ENCODE assay signal across 16 cellular contexts in the genomic region with DNA sequence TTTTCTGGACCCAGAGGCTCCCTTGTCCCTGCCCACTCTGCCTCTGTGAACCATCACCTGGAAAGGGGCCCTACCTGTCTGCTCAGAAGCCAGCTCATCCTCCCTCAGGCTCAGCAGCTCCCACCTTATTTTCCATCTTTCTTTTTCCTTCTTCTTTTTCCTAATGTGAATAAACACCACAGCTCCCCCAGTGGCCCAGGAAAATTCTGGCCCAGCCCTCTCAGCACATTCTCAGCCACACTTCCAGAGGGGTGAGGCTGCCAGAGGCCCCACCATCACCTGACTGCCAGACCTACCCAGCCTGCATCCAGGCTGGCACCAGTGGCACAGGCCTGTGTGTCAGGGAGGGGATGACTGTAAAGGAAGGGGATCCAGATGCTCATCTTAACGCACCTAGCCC. TPM values are rescaled to one million over a fixed set of nuclear protein-coding genes. Genes with fewer than 3 reads are reported as not detected.
DNase-seq lines count a peak whose midpoint lies in the region; ATAC-seq and TF ChIP-seq lines count a peak whose summit lies in the region.
"Had no signal": no experiment of that assay in that cellular context is flagged by ENCODE, and none has a peak within 500 bp of the region (broad histone marks: within the 10 kb centered on the region; RNA-seq: fewer than 3 reads in every experiment).

No MANE protein-coding gene starts in this region.

- DNase-seq in ELF-1 (ENCODE audit: low read depth, low spot score) (peak; percentile 49), LNCaP clone FGC (ENCODE audit: low read depth) (no peak), dorsolateral prefrontal cortex (peak in 2 of 10 donors; percentile 58 to 65), neural crest cell (ENCODE audit: low read depth, low spot score) (no peak), HCEC 1CT (no peak), NCI-H1105 (lab: John Stamatoyannopoulos, UW) (no peak), globus pallidus (ENCODE audit: low spot score) (no peak)
- DNase-seq: amniotic stem cell; CD8-positive, alpha-beta memory T cell; effector memory CD8-positive, alpha-beta T cell; mucosa of descending colon; MV-4-11; NCI-H510A; retina had no signal

- H3K4me3 ChIP-seq in LNCaP clone FGC (ENCODE audit: low read depth, low read length) (no peak overlapping the region), dorsolateral prefrontal cortex (no peak overlapping the region)
- H3K4me3 ChIP-seq: mucosa of descending colon had no signal

- ATAC-seq in HG03378 (IDR thresholded peaks at IDR 0.05; ENCODE audit: unreplicated experiment): no peak
- ATAC-seq: effector memory CD8-positive, alpha-beta T cell; mucosa of descending colon; Right ventricle myocardium inferior had no signal

- H3K4me1 Mint-ChIP-seq in neural crest cell: peaks cover 29% of the 10 kb centered on the region
- H3K4me1 Mint-ChIP-seq: CD8-positive, alpha-beta memory T cell had no signal

- peak overlapping the region; percentile 8 to 83 (median 66) for H3K27ac ChIP-seq in dorsolateral prefrontal cortex

- peak overlapping the region; percentile 47 for H3K27ac Mint-ChIP-seq in neural crest cell (ENCODE audit: unreplicated experiment)

- H3K9me3 Mint-ChIP-seq in neural crest cell: no peaks in the 10 kb centered on the region
- H3K9me3 Mint-ChIP-seq: CD8-positive, alpha-beta memory T cell; effector memory CD8-positive, alpha-beta T cell had no signal

- no peaks in the 10 kb centered on the region for H3K27me3 ChIP-seq in dorsolateral prefrontal cortex

- no peaks in the 10 kb centered on the region for H3K36me3 Mint-ChIP-seq in neural crest cell (ENCODE audit: low read depth)
- H3K36me3 Mint-ChIP-seq: CD8-positive, alpha-beta memory T cell had no signal

- peak; percentile 19; the same call in 1 of the 2 replicates for TF ChIP-seq CTCF in LNCaP clone FGC (IDR thresholded peaks at IDR 0.05; ENCODE audit: control insufficient read depth, extremely low read depth, insufficient read depth)
- TF ChIP-seq CTCF in dorsolateral prefrontal cortex (IDR thresholded peaks at IDR 0.05 in 54 of 56, conservative IDR thresholded peaks at IDR 0.05 in 2 of 56; ENCODE audit: low read depth in 1 of 56, partially characterized antibody in 56 of 56): peak in 37 of 56 donors; percentile 6 to 52 (median 28)
- peak; percentile 32 for TF ChIP-seq CTCF in neural crest cell (conservative IDR thresholded peaks at IDR 0.05)

- intact Hi-C loops in dorsolateral prefrontal cortex (cut with DNase I): no loop called here

- H3K27me3 Mint-ChIP-seq in neural crest cell (ENCODE audit: low read depth): no peaks in the 10 kb centered on the region
- H3K27me3 Mint-ChIP-seq: CD8-positive, alpha-beta memory T cell; effector memory CD8-positive, alpha-beta T cell had no signal

- no peak overlapping the region for H3K4me3 Mint-ChIP-seq in neural crest cell
- H3K4me3 Mint-ChIP-seq: CD8-positive, alpha-beta memory T cell; effector memory CD8-positive, alpha-beta T cell had no signal

RNA-seq across cellular contexts. Expression of gene ZFHX2, which starts 23.0 kb away (rescaled TPM):
- total RNA-seq in dorsolateral prefrontal cortex (10 to 100 TPM; 11.8 to 39.5 (median 21.5) TPM), neural crest cell (9.9 and 11.0 TPM in 2 replicates)

RNA-seq across cellular contexts. Expression of gene THTPA, which starts 27.5 kb away (rescaled TPM):
- total RNA-seq in dorsolateral prefrontal cortex (10 to 100 TPM; 20.2 to 54.1 (median 34.9) TPM), neural crest cell (19.4 and 19.6 TPM in 2 replicates)

RNA-seq across cellular contexts. Expression of gene AP1G2, which starts 39.0 kb away (rescaled TPM):
- total RNA-seq in dorsolateral prefrontal cortex (100 to 1,000 TPM in 99 of 120 experiments, 10 to 100 TPM in 21; 48.8 to 291 (median 147) TPM), neural crest cell (42.3 and 53.2 TPM in 2 replicates)

RNA-seq across cellular contexts. Expression of gene JPH4, which starts 50.0 kb away (rescaled TPM):
- 100 to 1,000 TPM in 119 of 120 experiments, 10 to 100 TPM in 1; 61.3 to 302 (median 213) TPM for total RNA-seq in dorsolateral prefrontal cortex
- total RNA-seq in neural crest cell: 1.3 and 1.4 TPM in 2 replicates

RNA-seq across cellular contexts. Expression of gene NGDN, which starts 59.1 kb away (rescaled TPM):
- total RNA-seq in dorsolateral prefrontal cortex: 10 to 100 TPM; 23.4 to 51.0 (median 37.9) TPM
- total RNA-seq in neural crest cell: 53.3 and 54.7 TPM in 2 replicates
